Comparison of ENCODE assay signal across 1 cellular context in the genomic region with DNA sequence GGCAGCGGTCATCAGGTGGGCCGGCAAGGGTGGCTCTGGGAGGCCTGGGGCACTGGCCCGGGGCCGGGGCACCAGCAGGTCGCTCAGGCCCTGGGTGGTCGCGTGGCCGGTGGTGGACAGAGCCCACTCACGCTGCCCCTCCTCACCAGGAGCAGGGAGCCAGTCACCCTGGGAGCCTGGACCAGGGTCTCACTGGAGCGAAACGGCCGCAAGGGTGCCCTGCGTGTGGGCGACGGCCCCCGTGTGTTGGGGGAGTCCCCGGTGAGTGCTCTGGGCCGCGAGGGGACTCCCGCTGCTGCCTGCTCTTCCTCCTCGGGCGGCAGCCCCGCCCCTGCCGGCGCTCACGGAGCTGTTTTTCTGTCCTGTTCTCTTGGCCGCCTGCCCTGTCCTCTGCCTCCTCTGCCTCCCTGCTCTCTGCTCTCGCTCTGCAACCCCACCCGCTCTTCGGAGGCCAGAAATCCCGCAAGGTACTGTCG.
TF ChIP-seq lines count a peak whose summit lies in the region.

No MANE protein-coding gene starts in this region.

TF ChIP-seq in SK-N-SH, 30 proteins besides CTCF, POLR2A, EP300 and RAD21 (continued from another document):
- TF ChIP-seq, protein P1, sequence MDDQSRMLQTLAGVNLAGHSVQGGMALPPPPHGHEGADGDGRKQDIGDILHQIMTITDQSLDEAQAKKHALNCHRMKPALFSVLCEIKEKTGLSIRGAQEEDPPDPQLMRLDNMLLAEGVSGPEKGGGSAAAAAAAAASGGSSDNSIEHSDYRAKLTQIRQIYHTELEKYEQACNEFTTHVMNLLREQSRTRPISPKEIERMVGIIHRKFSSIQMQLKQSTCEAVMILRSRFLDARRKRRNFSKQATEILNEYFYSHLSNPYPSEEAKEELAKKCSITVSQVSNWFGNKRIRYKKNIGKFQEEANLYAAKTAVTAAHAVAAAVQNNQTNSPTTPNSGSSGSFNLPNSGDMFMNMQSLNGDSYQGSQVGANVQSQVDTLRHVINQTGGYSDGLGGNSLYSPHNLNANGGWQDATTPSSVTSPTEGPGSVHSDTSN (IDR thresholded peaks at IDR 0.05), result no peak
- TF ChIP-seq, protein P2, sequence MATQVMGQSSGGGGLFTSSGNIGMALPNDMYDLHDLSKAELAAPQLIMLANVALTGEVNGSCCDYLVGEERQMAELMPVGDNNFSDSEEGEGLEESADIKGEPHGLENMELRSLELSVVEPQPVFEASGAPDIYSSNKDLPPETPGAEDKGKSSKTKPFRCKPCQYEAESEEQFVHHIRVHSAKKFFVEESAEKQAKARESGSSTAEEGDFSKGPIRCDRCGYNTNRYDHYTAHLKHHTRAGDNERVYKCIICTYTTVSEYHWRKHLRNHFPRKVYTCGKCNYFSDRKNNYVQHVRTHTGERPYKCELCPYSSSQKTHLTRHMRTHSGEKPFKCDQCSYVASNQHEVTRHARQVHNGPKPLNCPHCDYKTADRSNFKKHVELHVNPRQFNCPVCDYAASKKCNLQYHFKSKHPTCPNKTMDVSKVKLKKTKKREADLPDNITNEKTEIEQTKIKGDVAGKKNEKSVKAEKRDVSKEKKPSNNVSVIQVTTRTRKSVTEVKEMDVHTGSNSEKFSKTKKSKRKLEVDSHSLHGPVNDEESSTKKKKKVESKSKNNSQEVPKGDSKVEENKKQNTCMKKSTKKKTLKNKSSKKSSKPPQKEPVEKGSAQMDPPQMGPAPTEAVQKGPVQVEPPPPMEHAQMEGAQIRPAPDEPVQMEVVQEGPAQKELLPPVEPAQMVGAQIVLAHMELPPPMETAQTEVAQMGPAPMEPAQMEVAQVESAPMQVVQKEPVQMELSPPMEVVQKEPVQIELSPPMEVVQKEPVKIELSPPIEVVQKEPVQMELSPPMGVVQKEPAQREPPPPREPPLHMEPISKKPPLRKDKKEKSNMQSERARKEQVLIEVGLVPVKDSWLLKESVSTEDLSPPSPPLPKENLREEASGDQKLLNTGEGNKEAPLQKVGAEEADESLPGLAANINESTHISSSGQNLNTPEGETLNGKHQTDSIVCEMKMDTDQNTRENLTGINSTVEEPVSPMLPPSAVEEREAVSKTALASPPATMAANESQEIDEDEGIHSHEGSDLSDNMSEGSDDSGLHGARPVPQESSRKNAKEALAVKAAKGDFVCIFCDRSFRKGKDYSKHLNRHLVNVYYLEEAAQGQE (IDR thresholded peaks at IDR 0.05; ENCODE audit: low read depth, low read length), result no peak
- TF ChIP-seq RXRA (IDR thresholded peaks at IDR 0.05; ENCODE audit: borderline replicate concordance, low read depth) (no peak), TCF12 (IDR thresholded peaks at IDR 0.05) (no peak), JUND (IDR thresholded peaks at IDR 0.05) (no peak)
